ENCODE assay signal across 9 cellular contexts in the genomic region with DNA sequence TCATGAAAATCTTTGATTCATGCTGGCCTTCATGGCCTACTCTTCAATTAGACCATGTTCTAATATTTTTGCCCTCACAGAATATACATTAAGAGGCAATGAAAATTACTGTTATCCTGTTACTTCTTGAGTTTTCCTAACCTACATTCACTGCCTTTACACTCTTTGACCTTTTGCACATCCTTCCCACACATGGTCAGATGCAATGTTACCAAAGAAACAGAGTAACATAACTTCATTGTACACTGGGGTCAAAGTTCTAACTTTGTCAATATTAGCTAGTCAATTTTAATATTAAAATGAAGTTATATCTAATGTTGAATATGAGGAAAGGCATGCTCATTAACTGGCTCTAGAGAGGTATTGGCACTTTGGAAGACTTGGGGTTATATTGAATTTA.
"Had no signal": no experiment of that assay in that cellular context is flagged by ENCODE, and none has a peak within 500 bp of the region (broad histone marks: within the 10 kb centered on the region; RNA-seq: fewer than 3 reads in every experiment).

No MANE protein-coding gene starts in this region.

- DNase-seq: GM23248, GOT3, H7, HFFc6, KBM-7 had no signal

- H2AFZ ChIP-seq: GM23248 had no signal

- ATAC-seq: HCT116 had no signal

- H3K9me3 ChIP-seq: HAP-1 had no signal

- H3K27ac ChIP-seq: GM23248, HL-60, KMS-11 had no signal

- H3K36me3 ChIP-seq: HAP-1 had no signal

- H3K4me1 ChIP-seq: HAP-1 had no signal

- H3K4me2 ChIP-seq: KMS-11 had no signal

- H3K9ac ChIP-seq: GM23248, KMS-11 had no signal

- H3K4me3 ChIP-seq: GM23248, HAP-1 had no signal
